ENCODE assay signal across 8 cellular contexts in the genomic region with DNA sequence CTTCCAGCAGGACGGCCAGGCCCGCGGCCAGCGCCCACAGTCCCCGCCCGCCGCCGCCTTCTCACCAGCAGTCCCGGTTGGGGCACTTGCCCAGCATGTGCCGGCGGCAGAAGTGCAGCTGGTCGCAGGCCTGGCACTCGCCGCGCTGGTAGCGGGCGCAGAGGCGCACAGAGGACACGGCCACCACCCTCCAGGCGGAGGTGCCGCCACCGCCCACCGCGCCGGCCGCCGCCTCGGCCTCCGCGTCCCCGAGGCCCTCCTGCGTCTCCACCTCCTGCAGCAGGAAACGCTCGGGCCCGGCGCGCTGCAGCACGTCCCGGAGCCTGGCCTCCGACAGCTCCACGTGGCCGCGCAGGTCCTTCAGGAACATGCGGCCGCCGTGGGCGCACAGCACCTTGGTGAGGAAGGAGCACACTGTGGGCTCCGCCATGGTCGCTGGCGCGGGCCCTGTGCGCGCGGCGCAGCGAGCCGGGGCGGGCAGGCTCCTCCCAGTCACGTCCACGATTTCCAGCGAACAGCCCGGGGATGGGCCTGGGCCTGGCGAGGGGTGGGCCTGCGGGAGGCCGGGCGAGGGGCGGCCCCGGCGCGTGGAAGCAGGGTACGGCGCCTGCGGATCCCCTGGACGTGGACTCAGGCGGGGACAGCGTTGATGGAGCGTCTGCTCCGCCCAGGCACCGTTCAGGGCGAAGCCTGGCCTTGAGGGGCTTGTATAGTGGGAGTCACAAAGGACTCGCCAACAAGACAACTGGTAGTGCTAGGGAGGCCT. TPM values are rescaled to one million over a fixed set of nuclear protein-coding genes. Genes with fewer than 3 reads are reported as not detected.
DNase-seq lines count a peak whose midpoint lies in the region; ATAC-seq and TF ChIP-seq lines count a peak whose summit lies in the region.

A gene with protein sequence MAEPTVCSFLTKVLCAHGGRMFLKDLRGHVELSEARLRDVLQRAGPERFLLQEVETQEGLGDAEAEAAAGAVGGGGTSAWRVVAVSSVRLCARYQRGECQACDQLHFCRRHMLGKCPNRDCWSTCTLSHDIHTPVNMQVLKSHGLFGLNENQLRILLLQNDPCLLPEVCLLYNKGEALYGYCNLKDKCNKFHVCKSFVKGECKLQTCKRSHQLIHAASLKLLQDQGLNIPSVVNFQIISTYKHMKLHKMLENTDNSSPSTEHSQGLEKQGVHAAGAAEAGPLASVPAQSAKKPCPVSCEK (minus strand): TSS at position 455 of the 766 bp plus-strand sequence. CDS start 25 bp downstream, at position 430.

- H3K27me3 ChIP-seq in HUES64 (ENCODE audit: insufficient read depth, low read length), result peaks cover 8% of the 10 kb centered on the region; the same call in 1 of the 2 replicates
- no peaks in the 10 kb centered on the region for H3K27me3 ChIP-seq in RWPE2 (ENCODE audit: insufficient read depth, poor library complexity, severe bottlenecking)
- H3K27me3 ChIP-seq in cardiac muscle cell, result peaks cover 21% of the 10 kb centered on the region
- H3K27me3 ChIP-seq in psoas muscle (ENCODE audit: insufficient read depth in 3 of 3, low read length in 2 of 3), result peaks cover 0 to 6% (median 0%) of the 10 kb centered on the region in 3 donors

- H3K9me3 ChIP-seq in HUES64 (ENCODE audit: insufficient read depth, low read depth, low read length) (no peaks in the 10 kb centered on the region), RWPE2 (ENCODE audit: severe bottlenecking) (no peaks in the 10 kb centered on the region), cardiac muscle cell (ENCODE audit: low read depth) (no peaks in the 10 kb centered on the region), psoas muscle (no peaks in the 10 kb centered on the region)

- H3K9me3 Mint-ChIP-seq in activated naive CD8-positive, alpha-beta T cell (ENCODE audit: low read depth), result no peaks in the 10 kb centered on the region
- peaks cover 3% of the 10 kb centered on the region for H3K9me3 Mint-ChIP-seq in mesothelial cell of epicardium

- ATAC-seq in GM21526 (IDR thresholded peaks at IDR 0.05; ENCODE audit: low FRiP score, unreplicated experiment), result peak; percentile 79
- ATAC-seq in RWPE2 (ENCODE audit: low read depth), result peak; percentile 89
- peak; percentile 68 to 79 (median 74) for ATAC-seq in psoas muscle

- H3K36me3 Mint-ChIP-seq in activated naive CD8-positive, alpha-beta T cell, result no peaks in the 10 kb centered on the region
- no peaks in the 10 kb centered on the region for H3K36me3 Mint-ChIP-seq in mesothelial cell of epicardium

- peak within 1 kb of the TSS; percentile 82 for H3K9ac ChIP-seq in HUES64 (ENCODE audit: low read depth, low read length)

- DNase-seq in EH (ENCODE audit: low read depth) (peak; percentile 70), RWPE2 (ENCODE audit: low spot score) (peak; percentile 66), cardiac muscle cell (ENCODE audit: low read depth in 1 of 2, low spot score in 1 of 2) (peak; percentile 37 to 81), psoas muscle (peak; percentile 64 to 70), mesothelial cell of epicardium (ENCODE audit: low spot score in 2 of 2, unreplicated experiment in 2 of 2) (no peak)

- peak within 1 kb of the TSS; percentile 84 for H3K4me3 Mint-ChIP-seq in activated naive CD8-positive, alpha-beta T cell
- no peak within 1 kb of the TSS for H3K4me3 Mint-ChIP-seq in mesothelial cell of epicardium

- H3K4me1 Mint-ChIP-seq in activated naive CD8-positive, alpha-beta T cell (ENCODE audit: low read depth), result peaks cover 14% of the 10 kb centered on the region
- no peaks in the 10 kb centered on the region for H3K4me1 Mint-ChIP-seq in mesothelial cell of epicardium

- intact Hi-C loops in psoas muscle (cut with DNase I), result no loop called here

- H3K4me1 ChIP-seq in HUES64 (ENCODE audit: insufficient read depth, low read length) (0 out of 2 replicates have a peak, but pooled peaks cover 14% of the 10 kb centered on the region), RWPE2 (ENCODE audit: insufficient read depth, poor library complexity, severe bottlenecking) (peaks cover 10% of the 10 kb centered on the region), cardiac muscle cell (ENCODE audit: low read depth) (no peaks in the 10 kb centered on the region), psoas muscle (no peaks in the 10 kb centered on the region)

- TF ChIP-seq CTCF in RWPE2 (IDR thresholded peaks at IDR 0.05; ENCODE audit: poor library complexity, severe bottlenecking) (no peak), cardiac muscle cell (IDR thresholded peaks at IDR 0.05; ENCODE audit: low read depth, low read length) (no peak), psoas muscle (IDR thresholded peaks at IDR 0.05) (no peak), mesothelial cell of epicardium (IDR thresholded peaks at IDR 0.05; ENCODE audit: unreplicated experiment) (no peak)

- peak within 1 kb of the TSS; percentile 81 for H3K27ac Mint-ChIP-seq in activated naive CD8-positive, alpha-beta T cell
- H3K27ac Mint-ChIP-seq in mesothelial cell of epicardium, result no peak within 1 kb of the TSS

- H3K27ac ChIP-seq in HUES64 (ENCODE audit: low read depth, low read length) (no peak within 1 kb of the TSS), RWPE2 (ENCODE audit: poor library complexity, severe bottlenecking) (peak within 1 kb of the TSS; percentile 59), cardiac muscle cell (no peak within 1 kb of the TSS), psoas muscle (peak within 1 kb of the TSS; percentile 63)

- H3K4me3 ChIP-seq in HUES64 (ENCODE audit: low read length) (peak within 1 kb of the TSS; percentile 69), RWPE2 (ENCODE audit: severe bottlenecking) (peak within 1 kb of the TSS; percentile 49), cardiac muscle cell (peak within 1 kb of the TSS; percentile 27), psoas muscle (peak within 1 kb of the TSS; percentile 76)

- no peaks in the 10 kb centered on the region for H3K27me3 Mint-ChIP-seq in activated naive CD8-positive, alpha-beta T cell
- peaks cover 13% of the 10 kb centered on the region for H3K27me3 Mint-ChIP-seq in mesothelial cell of epicardium (ENCODE audit: low read depth)

- H3K36me3 ChIP-seq in HUES64 (ENCODE audit: insufficient read depth, low read length) (peaks cover 29% of the 10 kb centered on the region), RWPE2 (ENCODE audit: low read depth) (peaks cover 37% of the 10 kb centered on the region), cardiac muscle cell (no peaks in the 10 kb centered on the region), psoas muscle (ENCODE audit: insufficient read depth in 1 of 2, low read depth in 1 of 2) (no peaks in the 10 kb centered on the region)

- 6% methylated on average over 81 of the region's 81 CpGs for whole genome bisulfite sequencing in HUES64
- 3 to 4% (median 3%) methylated on average over 57 to 81 of the region's 81 CpGs for WGBS in psoas muscle, 3 donors

RNA-seq across cellular contexts. Expression of the gene that starts here (rescaled TPM):
- polyA plus RNA-seq in HUES64 (2013, experiment 1 of 2), result 2.9 TPM
- 3.3 TPM for polyA plus RNA-seq in HUES64 (2013, experiment 2 of 2)
- 10.4 and 23.5 TPM in 2 replicates for total RNA-seq in cardiac muscle cell
- 5.7 and 6.0 TPM in 2 replicates for polyA plus RNA-seq in cardiac muscle cell
- total RNA-seq in psoas muscle, result 1 to 10 TPM; 1.2 to 2.4 (median 1.7) TPM
- under 1 TPM; 0.18 to 0.44 (median 0.22) TPM for polyA plus RNA-seq in psoas muscle
- total RNA-seq in mesothelial cell of epicardium, result 1.7 to 2.2 TPM (median 1.9 TPM) in 3 replicates

Comparison
In these comparisons a context has a peak if more than half of its experiments do, and no peak if none do; other contexts are left out.
1. DNase-seq: peak in EH (single experiment), RWPE2 (single experiment), cardiac muscle cell (2 of 2) and psoas muscle (2 of 2); none in mesothelial cell of epicardium (0 of 2).
2. H3K27ac ChIP-seq: peak in RWPE2 (single experiment) and psoas muscle (single experiment); none in HUES64 (single experiment) and cardiac muscle cell (single experiment).
3. Peak in every context shown above with its lines, with median percentiles within 50 percentile points of each other: ATAC-seq and H3K4me3 ChIP-seq.